ENCODE assay signal across 21 cellular contexts in the genomic region with DNA sequence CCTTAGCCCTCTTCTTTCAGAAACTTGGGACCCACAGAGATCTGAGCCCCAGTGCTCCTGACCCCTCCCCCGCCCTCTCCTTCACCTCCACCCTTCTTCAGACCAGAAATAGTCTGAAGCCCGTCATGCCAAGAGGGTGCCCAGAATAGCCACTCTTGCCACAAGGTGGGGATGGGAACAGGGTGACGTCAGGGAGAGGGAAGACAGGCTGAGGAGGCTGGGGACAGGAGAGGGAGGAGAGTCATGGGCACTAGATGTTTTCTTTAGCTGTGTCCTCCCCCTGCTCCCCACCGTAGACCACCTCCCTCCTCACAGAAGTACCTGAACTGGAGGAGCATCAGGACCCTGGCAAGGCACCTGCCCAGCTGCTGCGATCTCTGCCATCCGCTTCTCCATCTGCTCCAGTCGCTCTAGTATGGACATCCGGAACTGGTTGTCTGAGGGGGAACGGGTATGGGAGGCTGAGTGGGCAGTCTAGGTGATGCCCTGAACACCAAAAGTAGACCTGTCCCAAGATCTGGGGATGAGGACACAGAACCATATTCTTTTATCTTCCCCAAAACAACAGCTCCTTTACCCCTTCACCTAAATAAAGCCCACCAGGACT. TPM values are rescaled to one million over a fixed set of nuclear protein-coding genes. Genes with fewer than 3 reads are reported as not detected.
DNase-seq lines count a peak whose midpoint lies in the region; ATAC-seq, FAIRE-seq and TF ChIP-seq lines count a peak whose summit lies in the region.
"Had no signal": no experiment of that assay in that cellular context is flagged by ENCODE, and none has a peak within 500 bp of the region (broad histone marks: within the 10 kb centered on the region; RNA-seq: fewer than 3 reads in every experiment).

No MANE protein-coding gene starts in this region.

- no peak for FAIRE-seq in HTR-8/SVneo (lab: Jason Lieb, UNC)
- FAIRE-seq: A204.1, bronchial epithelial cell, GM18507, H1, K562 had no signal

- H3K36me3 ChIP-seq in ascending aorta = peaks cover 49 to 80% of the 10 kb centered on the region in 2 donors

- H3K27ac Mint-ChIP-seq in activated T-cell treated with anti-CD3 and anti-CD28 coated beads, Interleukin-2, amount 50 U/mL, for 24 hours = peak overlapping the region; percentile 72
- H3K27ac Mint-ChIP-seq in stimulated activated naive CD8-positive, alpha-beta T cell treated with anti-CD3 and anti-CD28 coated beads, Interleukin-15, amount 100 ng/mL, for 72 hours = peak overlapping the region; percentile 49 to 71
- H3K27ac Mint-ChIP-seq: activated naive CD4-positive, alpha-beta T cell treated with anti-CD3 and anti-CD28 coated beads for 36 hours had no signal

- TF ChIP-seq CTCF in ascending aorta (IDR thresholded peaks at IDR 0.05) = no peak

- peak overlapping the region; percentile 47 to 48 for H3K27ac ChIP-seq in ascending aorta
- peak overlapping the region; percentile 73 for H3K27ac ChIP-seq in right cardiac atrium (ENCODE audit: low read length)
- H3K27ac ChIP-seq: HL-60, upper lobe of left lung had no signal

- ATAC-seq in right cardiac atrium = peak; percentile 56 to 57
- ATAC-seq in stimulated activated naive CD8-positive, alpha-beta T cell treated with anti-CD3 and anti-CD28 coated beads, Interleukin-15, amount 100 ng/mL, for 72 hours = no peak
- ATAC-seq in HG02885 (IDR thresholded peaks at IDR 0.05; ENCODE audit: poor library complexity, unreplicated experiment) = no peak
- ATAC-seq in HG02840 (IDR thresholded peaks at IDR 0.05; ENCODE audit: low FRiP score, unreplicated experiment) = no peak
- ATAC-seq: K562, left colon had no signal

- DNase-seq in activated T-cell treated with anti-CD3 and anti-CD28 coated beads, Interleukin-2, amount 50 U/mL, for 24 hours = no peak
- no peak for DNase-seq in activated T-cell treated with anti-CD3 and anti-CD28 coated beads for 4 hours
- DNase-seq in ascending aorta (ENCODE audit: low spot score in 2 of 2) = no peak
- DNase-seq in right cardiac atrium = no peak
- DNase-seq in stimulated activated naive CD8-positive, alpha-beta T cell treated with anti-CD3 and anti-CD28 coated beads, Interleukin-15, amount 100 ng/mL, for 72 hours = no peak
- DNase-seq in HTR-8/SVneo (ENCODE audit: insufficient read length, low spot score) = no peak
- DNase-seq: activated naive CD4-positive, alpha-beta T cell treated with anti-CD3 and anti-CD28 coated beads for 36 hours; DMS79 treated with DMSO at 0.1 percent for 48 hours; effector CD4-positive, alpha-beta T cell; left colon; NCI-H2029 treated with DMSO at 0.1 percent for 48 hours; NCI-H510A; upper lobe of left lung had no signal

- WGBS in right cardiac atrium = 80% methylated on average over 9 of the region's 9 CpGs

- H3K9me3 ChIP-seq in ascending aorta (no peaks in the 10 kb centered on the region), right cardiac atrium (ENCODE audit: control insufficient read depth, low read length) (no peaks in the 10 kb centered on the region)
- H3K9me3 ChIP-seq: upper lobe of left lung had no signal

- no peaks in the 10 kb centered on the region for H3K9me3 Mint-ChIP-seq in activated T-cell treated with anti-CD3 and anti-CD28 coated beads, Interleukin-2, amount 50 U/mL, for 24 hours
- no peaks in the 10 kb centered on the region for H3K9me3 Mint-ChIP-seq in stimulated activated naive CD8-positive, alpha-beta T cell treated with anti-CD3 and anti-CD28 coated beads, Interleukin-15, amount 100 ng/mL, for 72 hours
- H3K9me3 Mint-ChIP-seq: activated naive CD4-positive, alpha-beta T cell treated with anti-CD3 and anti-CD28 coated beads for 36 hours had no signal

- intact Hi-C loops in ascending aorta (cut with DNase I) = no loop called here
- intact Hi-C loops in right cardiac atrium (cut with DNase I) = loop anchor here in 1 of 4 donors (10.0 kb wide), 1 partner anchor 81 kb away; no protein-coding TSS in a partner anchor

- H3K4me3 Mint-ChIP-seq in activated T-cell treated with anti-CD3 and anti-CD28 coated beads, Interleukin-2, amount 50 U/mL, for 24 hours = no peak overlapping the region
- no peak overlapping the region for H3K4me3 Mint-ChIP-seq in stimulated activated naive CD8-positive, alpha-beta T cell treated with anti-CD3 and anti-CD28 coated beads, Interleukin-15, amount 100 ng/mL, for 72 hours
- H3K4me3 Mint-ChIP-seq: activated naive CD4-positive, alpha-beta T cell treated with anti-CD3 and anti-CD28 coated beads for 36 hours had no signal

- H3K27me3 ChIP-seq in ascending aorta (no peaks in the 10 kb centered on the region), right cardiac atrium (ENCODE audit: control insufficient read depth, insufficient read depth) (no peaks in the 10 kb centered on the region)
- H3K27me3 ChIP-seq: upper lobe of left lung had no signal

- H3K27me3 Mint-ChIP-seq in activated T-cell treated with anti-CD3 and anti-CD28 coated beads, Interleukin-2, amount 50 U/mL, for 24 hours = no peaks in the 10 kb centered on the region
- H3K27me3 Mint-ChIP-seq in stimulated activated naive CD8-positive, alpha-beta T cell treated with anti-CD3 and anti-CD28 coated beads, Interleukin-15, amount 100 ng/mL, for 72 hours = no peaks in the 10 kb centered on the region

- H3K4me1 ChIP-seq in ascending aorta (peaks cover 0 to 4% of the 10 kb centered on the region in 2 donors), right cardiac atrium (ENCODE audit: control insufficient read depth, insufficient read depth, low read length) (peaks cover 8% of the 10 kb centered on the region)

- H3K4me3 ChIP-seq in ascending aorta (no peak overlapping the region), right cardiac atrium (ENCODE audit: low read length) (no peak overlapping the region)
- H3K4me3 ChIP-seq: K562, upper lobe of left lung had no signal

- peaks cover 33% of the 10 kb centered on the region for H3K36me3 Mint-ChIP-seq in activated T-cell treated with anti-CD3 and anti-CD28 coated beads, Interleukin-2, amount 50 U/mL, for 24 hours (ENCODE audit: low read depth)

- peaks cover 23% of the 10 kb centered on the region for H3K4me1 Mint-ChIP-seq in activated T-cell treated with anti-CD3 and anti-CD28 coated beads, Interleukin-2, amount 50 U/mL, for 24 hours (ENCODE audit: low read depth)
- peaks cover 7% of the 10 kb centered on the region for H3K4me1 Mint-ChIP-seq in stimulated activated naive CD8-positive, alpha-beta T cell treated with anti-CD3 and anti-CD28 coated beads, Interleukin-15, amount 100 ng/mL, for 72 hours

RNA-seq across cellular contexts. Expression of gene SPAG7, which starts 6.5 kb away (rescaled TPM):
- 4.9 TPM for total RNA-seq in ascending aorta
- total RNA-seq in right cardiac atrium = 100 to 1,000 TPM; 106 to 133 (median 117) TPM
- polyA plus RNA-seq in right cardiac atrium = 164 TPM

RNA-seq across cellular contexts. Expression of gene CAMTA2, which starts 13.3 kb away (rescaled TPM):
- 72.1 TPM for total RNA-seq in ascending aorta
- total RNA-seq in right cardiac atrium = 10 to 100 TPM; 35.3 to 44.4 (median 40.3) TPM
- 43.5 TPM for polyA plus RNA-seq in right cardiac atrium

RNA-seq across cellular contexts. Expression of gene INCA1, which starts 23.2 kb away (rescaled TPM):
- total RNA-seq in ascending aorta (not detected), right cardiac atrium (1 to 10 TPM; 2.2 to 3.8 (median 3.2) TPM)
- polyA plus RNA-seq in right cardiac atrium = 5.0 TPM

RNA-seq across cellular contexts. Expression of gene ENO3, which starts 23.2 kb away (rescaled TPM):
- total RNA-seq in ascending aorta (not detected), right cardiac atrium (100 to 1,000 TPM; 198 to 695 (median 246) TPM)
- polyA plus RNA-seq in right cardiac atrium = 455 TPM

RNA-seq across cellular contexts. Expression of gene KIF1C, which starts 23.6 kb away (rescaled TPM):
- 94.0 TPM for total RNA-seq in ascending aorta
- total RNA-seq in right cardiac atrium = 100 to 1,000 TPM; 519 to 727 (median 570) TPM
- polyA plus RNA-seq in right cardiac atrium = 406 TPM

Comparison
In these comparisons a context has a peak if more than half of its experiments do, and no peak if none do; other contexts are left out.
1. ATAC-seq: peak in right cardiac atrium (2 of 2); none in stimulated activated naive CD8-positive, alpha-beta T cell treated with anti-CD3 and anti-CD28 coated beads, Interleukin-15, amount 100 ng/mL, for 72 hours (single experiment), HG02885 (single experiment) and HG02840 (single experiment).
2. RNA of gene SPAG7, which starts 6.5 kb away (total RNA-seq): 106 to 133 TPM in right cardiac atrium; 4.9 TPM in ascending aorta (single experiment); every median in the first group is over 10 times any median in the second.